8 cellular contexts compared by ENCODE assay signal in genomic region chr17:40068129-40068581, GRCh38. TPM values are rescaled to one million over a fixed set of nuclear protein-coding genes. Genes with fewer than 3 reads are reported as not detected.
A peak's percentile ranks its signal among the peaks of the same experiment; 100 is the strongest.
DNase-seq lines count a peak whose midpoint lies in the region; ATAC-seq, FAIRE-seq and TF ChIP-seq lines count a peak whose summit lies in the region.

No MANE protein-coding gene starts in this region.

- CTCF ChIA-PET in CD8-positive, alpha-beta memory T cell (lab: Charles Lee), result interaction anchor here (0.8 to 15.5 kb wide), 6 partner anchors 13 to 123 kb away, joined by 3 to 159 read pairs (median 13); partner anchors contain the start of gene MED24

- no peaks in the 10 kb centered on the region for H3K27me3 Mint-ChIP-seq in CD8-positive, alpha-beta memory T cell
- no peaks in the 10 kb centered on the region for H3K27me3 Mint-ChIP-seq in T-helper 17 cell

- peaks cover 62 to 86% (median 70%) of the 10 kb centered on the region in 3 donors for H3K4me1 Mint-ChIP-seq in CD8-positive, alpha-beta memory T cell
- H3K4me1 Mint-ChIP-seq in T-helper 17 cell, result peaks cover 56% of the 10 kb centered on the region

- H4K20me1 ChIP-seq in fibroblast of lung (ENCODE audit: control insufficient read depth, extremely low read depth, insufficient read depth, low read length), result no peaks in the 10 kb centered on the region

- H3K4me1 ChIP-seq in CD8-positive, alpha-beta memory T cell (ENCODE audit: insufficient read depth, low read length), result peaks cover 85% of the 10 kb centered on the region
- H3K4me1 ChIP-seq in fibroblast of lung (ENCODE audit: control insufficient read depth, extremely low read depth, insufficient read depth, low read length) (peaks cover 45% of the 10 kb centered on the region), prostate gland (replicated peaks) (peaks cover 39% of the 10 kb centered on the region)

- no peaks in the 10 kb centered on the region for H3K9me3 ChIP-seq in CD8-positive, alpha-beta memory T cell (ENCODE audit: low read length)
- H3K9me3 ChIP-seq in T-helper 17 cell (ENCODE audit: control insufficient read depth, low read length, poor library complexity, severe bottlenecking) (no peaks in the 10 kb centered on the region), fibroblast of lung (ENCODE audit: control insufficient read depth, insufficient read depth, low read depth, low read length) (no peaks in the 10 kb centered on the region), prostate gland (no peaks in the 10 kb centered on the region)

- H3K27ac ChIP-seq in CD8-positive, alpha-beta memory T cell (ENCODE audit: low read depth, low read length), result peak overlapping the region; percentile 58
- H3K27ac ChIP-seq in fibroblast of lung (ENCODE audit: insufficient read depth, low read length) (peak overlapping the region; percentile 30), prostate gland (peak overlapping the region; percentile 89 to 93)

- H3K4me2 ChIP-seq in fibroblast of lung (ENCODE audit: extremely low read depth, insufficient read depth, low read length), result peak overlapping the region; percentile 71

- peaks cover 0 to 2% (median 0%) of the 10 kb centered on the region in 3 donors for H3K36me3 Mint-ChIP-seq in CD8-positive, alpha-beta memory T cell
- no peaks in the 10 kb centered on the region for H3K36me3 Mint-ChIP-seq in T-helper 17 cell (ENCODE audit: low read depth)

- no peaks in the 10 kb centered on the region for H3K9me3 Mint-ChIP-seq in CD8-positive, alpha-beta memory T cell

- intact Hi-C loops in prostate gland (cut with DNase I), result no loop called here

- 29% methylated on average over 4 of the region's 4 CpGs for WGBS in prostate gland

- ATAC-seq in T-helper 17 cell, result no peak

- no peak for TF ChIP-seq POLR2A in prostate gland (IDR thresholded peaks at IDR 0.05)

- POLR2A ChIA-PET in CD8-positive, alpha-beta memory T cell (lab: Charles Lee), result interaction anchor here (0.6 to 2.1 kb wide), 4 partner anchors 31 to 639 kb away, joined by 3 to 10 read pairs (median 8); no protein-coding TSS in a partner anchor

- H2AFZ ChIP-seq in fibroblast of lung (ENCODE audit: low read length), result no peak overlapping the region

- DNase-seq in CD8-positive, alpha-beta memory T cell, result no peak
- DNase-seq in T-helper 17 cell, result no peak
- no peak for DNase-seq in fibroblast of lung (ENCODE audit: low read depth in 2 of 2)
- DNase-seq in prostate gland (ENCODE audit: low spot score), result no peak
- no peak for DNase-seq in stimulated activated CD8-positive, alpha-beta memory T cell treated with anti-CD3 and anti-CD28 coated beads, Interleukin-4, amount 100 ng/mL, for 48 hours
- DNase-seq in central memory CD4-positive, alpha-beta T cell, result no peak
- DNase-seq in NCI-H748 (lab: John Stamatoyannopoulos, UW; ENCODE audit: unreplicated experiment), result no peak
- no peak for DNase-seq in HTR-8/SVneo (ENCODE audit: insufficient read length, low spot score)

- no peak overlapping the region for H3K9ac ChIP-seq in fibroblast of lung (ENCODE audit: insufficient read depth, low read length)

- FAIRE-seq in HTR-8/SVneo (lab: Jason Lieb, UNC), result no peak

- TF ChIP-seq CTCF in fibroblast of lung (conservative IDR thresholded peaks at IDR 0.05 in 1 of 2, IDR thresholded peaks at IDR 0.05 in 1 of 2; ENCODE audit: low read depth in 1 of 2, low read length in 2 of 2) (no peak), prostate gland (IDR thresholded peaks at IDR 0.05) (no peak)

- H3K36me3 ChIP-seq in CD8-positive, alpha-beta memory T cell (ENCODE audit: insufficient read depth, low read length), result no peaks in the 10 kb centered on the region
- H3K36me3 ChIP-seq in fibroblast of lung (ENCODE audit: control insufficient read depth, insufficient read depth, low read length), result no peaks in the 10 kb centered on the region
- H3K36me3 ChIP-seq in prostate gland, result no peaks in the 10 kb centered on the region

- peak overlapping the region; percentile 68 for H3K4me3 ChIP-seq in CD8-positive, alpha-beta memory T cell (ENCODE audit: low read length)
- H3K4me3 ChIP-seq in fibroblast of lung (replicated peaks in 1 of 4; ENCODE audit: control extremely low read depth in 1 of 4, insufficient read depth in 1 of 4, low read depth in 3 of 4, low read length in 4 of 4), result peak overlapping the region in 2 of 4 experiments; percentile 37 to 45
- peak overlapping the region in 1 of 2 donors; percentile 17 for H3K4me3 ChIP-seq in prostate gland

- no peaks in the 10 kb centered on the region for H3K27me3 ChIP-seq in CD8-positive, alpha-beta memory T cell (ENCODE audit: insufficient read depth, low read length, poor library complexity, severe bottlenecking)
- no peaks in the 10 kb centered on the region for H3K27me3 ChIP-seq in fibroblast of lung (ENCODE audit: control insufficient read depth, insufficient read depth, low read length)
- H3K27me3 ChIP-seq in prostate gland (replicated peaks; ENCODE audit: insufficient read depth), result no peaks in the 10 kb centered on the region

- H3K79me2 ChIP-seq in fibroblast of lung (ENCODE audit: control insufficient read depth, insufficient read depth, low read length), result peaks cover 39% of the 10 kb centered on the region

- peak overlapping the region; percentile 88 to 98 (median 96) for H3K27ac Mint-ChIP-seq in CD8-positive, alpha-beta memory T cell
- peak overlapping the region; percentile 95 for H3K27ac Mint-ChIP-seq in T-helper 17 cell

- H3K4me3 Mint-ChIP-seq in CD8-positive, alpha-beta memory T cell, result peak overlapping the region; percentile 81 to 91 (median 88)
- H3K4me3 Mint-ChIP-seq in T-helper 17 cell, result peak overlapping the region; percentile 91

RNA-seq across cellular contexts. Expression of gene THRA, which starts 5.4 kb away (rescaled TPM):
- 10 to 100 TPM; 12.6 to 13.2 TPM for total RNA-seq in CD8-positive, alpha-beta memory T cell
- polyA plus RNA-seq in CD8-positive, alpha-beta memory T cell, result 17.0 TPM
- 10 to 100 TPM; 29.8 to 32.2 TPM for total RNA-seq in T-helper 17 cell
- 49.8 and 52.8 TPM in 2 replicates for total RNA-seq in fibroblast of lung
- polyA plus RNA-seq in fibroblast of lung, result 27.2 and 30.8 TPM in 2 replicates
- 34.3 and 34.9 TPM in 2 replicates for polyA plus RNA-seq in fibroblast of lung (2012)
- polyA minus RNA-seq in fibroblast of lung (ENCODE audit: low replicate concordance), result 43.5 and 67.0 TPM in 2 replicates
- total RNA-seq in prostate gland, result 10 to 100 TPM; 35.2 to 79.8 TPM

RNA-seq across cellular contexts. Expression of gene MED24, which starts 13.9 kb away (rescaled TPM):
- total RNA-seq in CD8-positive, alpha-beta memory T cell, result 100 to 1,000 TPM; 118 to 121 TPM
- 51.2 TPM for polyA plus RNA-seq in CD8-positive, alpha-beta memory T cell
- total RNA-seq in T-helper 17 cell (10 to 100 TPM; 73.7 to 77.5 TPM), fibroblast of lung (25.1 and 31.1 TPM in 2 replicates), prostate gland (100 to 1,000 TPM in 1 of 2 donors, 10 to 100 TPM in 1; 55.2 to 167 TPM)
- polyA plus RNA-seq in fibroblast of lung, result 42.7 and 66.7 TPM in 2 replicates
- polyA plus RNA-seq in fibroblast of lung (2012), result 32.7 and 46.9 TPM in 2 replicates
- 122 and 302 TPM in 2 replicates for polyA minus RNA-seq in fibroblast of lung (ENCODE audit: low replicate concordance)

RNA-seq across cellular contexts. Expression of gene NR1D1, which starts 32.2 kb away (rescaled TPM):
- total RNA-seq in CD8-positive, alpha-beta memory T cell, result 10 to 100 TPM; 10.0 to 10.2 TPM
- 10.4 TPM for polyA plus RNA-seq in CD8-positive, alpha-beta memory T cell
- total RNA-seq in T-helper 17 cell (100 to 1,000 TPM; 102 to 145 TPM), fibroblast of lung (1.8 and 5.3 TPM in 2 replicates), prostate gland (10 to 100 TPM; 10.7 to 35.2 TPM)
- 3.3 and 4.0 TPM in 2 replicates for polyA plus RNA-seq in fibroblast of lung
- polyA plus RNA-seq in fibroblast of lung (2012), result 9.4 and 10.7 TPM in 2 replicates
- polyA minus RNA-seq in fibroblast of lung (ENCODE audit: low replicate concordance), result 21.2 and 35.6 TPM in 2 replicates

RNA-seq across cellular contexts. Expression of gene CSF3, which starts 52.9 kb away (rescaled TPM):
- not detected for total RNA-seq in CD8-positive, alpha-beta memory T cell
- not detected for polyA plus RNA-seq in CD8-positive, alpha-beta memory T cell
- not detected for total RNA-seq in T-helper 17 cell
- total RNA-seq in fibroblast of lung, result not detected in 2 replicates
- polyA plus RNA-seq in fibroblast of lung, result 0.12 TPM in 1 of 2 replicates, not detected in the other
- polyA plus RNA-seq in fibroblast of lung (2012), result 0.17 TPM in 1 of 2 replicates, not detected in the other
- polyA minus RNA-seq in fibroblast of lung (ENCODE audit: low replicate concordance), result not detected in 2 replicates
- total RNA-seq in prostate gland, result 1 to 10 TPM in 1 of 2 donors, under 1 TPM in 1; 0.41 to 2.2 TPM

RNA-seq across cellular contexts. Expression of gene MSL1, which starts 53.6 kb away (rescaled TPM):
- 10 to 100 TPM; 88.6 to 91.5 TPM for total RNA-seq in CD8-positive, alpha-beta memory T cell
- 13.5 TPM for polyA plus RNA-seq in CD8-positive, alpha-beta memory T cell
- total RNA-seq in T-helper 17 cell (100 to 1,000 TPM; 101 to 106 TPM), fibroblast of lung (43.9 and 52.4 TPM in 2 replicates), prostate gland (100 to 1,000 TPM in 1 of 2 donors, 10 to 100 TPM in 1; 77.0 to 112 TPM)
- polyA plus RNA-seq in fibroblast of lung, result 65.6 and 86.3 TPM in 2 replicates
- polyA plus RNA-seq in fibroblast of lung (2012), result 44.7 and 60.6 TPM in 2 replicates
- 8.0 and 11.3 TPM in 2 replicates for polyA minus RNA-seq in fibroblast of lung (ENCODE audit: low replicate concordance)

Comparison
In these comparisons a context has a peak if more than half of its experiments do, and no peak if none do; other contexts are left out.
1. H3K27ac ChIP-seq: peak in every context shown above with its lines; median percentile 91 in prostate gland; 58 in CD8-positive, alpha-beta memory T cell; 30 in fibroblast of lung.